ENCODE assay signal across 24 cellular contexts in genomic region chr20:38782275-38782674, GRCh38. TPM values are rescaled to one million over a fixed set of nuclear protein-coding genes. Genes with fewer than 3 reads are reported as not detected.
A peak's percentile ranks its signal among the peaks of the same experiment; 100 is the strongest.
DNase-seq lines count a peak whose midpoint lies in the region; ATAC-seq, FAIRE-seq and TF ChIP-seq lines count a peak whose summit lies in the region.
"Had no signal": no experiment of that assay in that cellular context is flagged by ENCODE, and none has a peak within 500 bp of the region (broad histone marks: within the 10 kb centered on the region; RNA-seq: fewer than 3 reads in every experiment).

No MANE protein-coding gene starts in this region.

- H2AFZ ChIP-seq in K562 (ENCODE audit: low read depth, low read length) (no peak overlapping the region), HepG2 (ENCODE audit: low read length) (no peak overlapping the region), osteoblast (ENCODE audit: low read length) (no peak overlapping the region)

- H3K4me1 Mint-ChIP-seq in stimulated activated effector memory CD8-positive, alpha-beta T cell treated with anti-CD3 and anti-CD28 coated beads, Interleukin-12 subunit alpha, Interleukin-12 subunit beta, amount 100 ng/mL, for 72 hours: no peaks in the 10 kb centered on the region
- H3K4me1 Mint-ChIP-seq: IgD-negative memory B cell had no signal

- TF ChIP-seq CTCF in HEK293 (tag by site-specific recombination; IDR thresholded peaks at IDR 0.05) (no peak), K562 (IDR thresholded peaks at IDR 0.05 in 2 of 3, conservative IDR thresholded peaks at IDR 0.05 in 1 of 3; ENCODE audit: insufficient read depth in 2 of 3, low read depth in 1 of 3, low read length in 3 of 3) (no peak), HepG2 (CRISPR knock-in tag; IDR thresholded peaks at IDR 0.05) (no peak), osteoblast (IDR thresholded peaks at IDR 0.05; ENCODE audit: extremely low read depth, low read depth, low read length) (no peak)

- no peaks in the 10 kb centered on the region for H3K79me2 ChIP-seq in K562 (ENCODE audit: control insufficient read depth, insufficient read depth, low read length)
- H3K79me2 ChIP-seq in HepG2 (ENCODE audit: insufficient read depth, low read length): no peaks in the 10 kb centered on the region
- no peaks in the 10 kb centered on the region for H3K79me2 ChIP-seq in osteoblast (ENCODE audit: insufficient read depth, low read length)

- in situ Hi-C loops in K562 (cut with MboI) (no loop called here), HepG2 (cut with HindIII; ENCODE audit: extremely low pct_ligation_motif_present, low pct_unique_long_range_greater_than_20kb) (no loop called here)

- H3K9ac ChIP-seq in K562 (ENCODE audit: insufficient read depth in 1 of 2, low read depth in 2 of 2, low read length in 2 of 2): no peak overlapping the region
- H3K9ac ChIP-seq in HepG2 (ENCODE audit: insufficient read depth, low read depth, low read length): no peak overlapping the region
- H3K9ac ChIP-seq: BLaER1 had no signal

- FAIRE-seq in K562 (lab: Jason Lieb, UNC) (no peak), HepG2 (lab: Jason Lieb, UNC) (no peak)
- FAIRE-seq: A204.1 had no signal

- DNase-seq in K562 (ENCODE audit: extremely low read depth in 1 of 4, low spot score in 3 of 4) (no peak), HepG2 (ENCODE audit: low spot score) (no peak), osteoblast (ENCODE audit: insufficient read length, low spot score, missing footprints) (peak; percentile 71), DMS153 (lab: John Stamatoyannopoulos, UW) (no peak)
- DNase-seq in stimulated activated effector memory CD8-positive, alpha-beta T cell treated with anti-CD3 and anti-CD28 coated beads, Interleukin-12 subunit alpha, Interleukin-12 subunit beta, amount 100 ng/mL, for 72 hours (ENCODE audit: low spot score in 2 of 2): no peak
- DNase-seq: CD4-positive, CD25-positive, alpha-beta regulatory T cell; GOT3; NCI-H1048; NCI-H1417; NCI-H1694; NCI-H2029 treated with DMSO at 0.1 percent for 48 hours; NCI-H2171; NCI-H226; NCI-H510A; NCI-H69; RPMI8226; SHP77 had no signal

- TF ChIP-seq RAD21 in K562 (CRISPR knock-in tag; conservative IDR thresholded peaks at IDR 0.05 in 1 of 2, IDR thresholded peaks at IDR 0.05 in 1 of 2): no peak
- no peak for TF ChIP-seq RAD21 in HepG2 (CRISPR knock-in tag; IDR thresholded peaks at IDR 0.05)

- H3K4me3 Mint-ChIP-seq in stimulated activated effector memory CD8-positive, alpha-beta T cell treated with anti-CD3 and anti-CD28 coated beads, Interleukin-12 subunit alpha, Interleukin-12 subunit beta, amount 100 ng/mL, for 72 hours: no peak overlapping the region
- H3K4me3 Mint-ChIP-seq: CD4-positive, CD25-positive, alpha-beta regulatory T cell; IgD-negative memory B cell had no signal

- H3K4me3 ChIP-seq in HEK293 (ENCODE audit: low read depth, low read length) (no peak overlapping the region), K562 (no peak overlapping the region), HepG2 (replicated peaks in 1 of 3; ENCODE audit: insufficient read depth in 1 of 3, low read depth in 2 of 3, low read length in 3 of 3) (no peak overlapping the region), osteoblast (ENCODE audit: insufficient read depth, low read length) (no peak overlapping the region)
- H3K4me3 ChIP-seq: BLaER1 had no signal

- BruUV-seq in K562 (replicated peaks; lab: Mats Ljungman, UMichigan) (no TSS peak), HepG2 (replicated peaks; lab: Mats Ljungman, UMichigan) (no TSS peak)

- ATAC-seq in K562 (no peak; the same call in 1 of the 3 replicates), HepG2 (peak; percentile 55), GM21737 (IDR thresholded peaks at IDR 0.05; ENCODE audit: unreplicated experiment) (no peak)
- no peak for ATAC-seq in stimulated activated effector memory CD8-positive, alpha-beta T cell treated with anti-CD3 and anti-CD28 coated beads, Interleukin-12 subunit alpha, Interleukin-12 subunit beta, amount 100 ng/mL, for 72 hours

- H4K20me1 ChIP-seq in K562 (replicated peaks; ENCODE audit: control insufficient read depth, insufficient read depth, low read length): no peaks in the 10 kb centered on the region
- no peaks in the 10 kb centered on the region for H4K20me1 ChIP-seq in HepG2 (ENCODE audit: insufficient read depth, low read length)
- no peaks in the 10 kb centered on the region for H4K20me1 ChIP-seq in osteoblast (ENCODE audit: insufficient read depth, low read length)
- H4K20me1 ChIP-seq: BLaER1 had no signal

- no peak overlapping the region for H3K27ac ChIP-seq in HEK293 (ENCODE audit: extremely low read depth, low read depth, low read length)
- H3K27ac ChIP-seq in K562 (ENCODE audit: extremely low read depth, low read depth, low read length): no peak overlapping the region; the same call in 2 of the 3 replicates
- no peak overlapping the region for H3K27ac ChIP-seq in HepG2 (ENCODE audit: extremely low read length, insufficient read depth, low read length)
- no peak overlapping the region for H3K27ac ChIP-seq in osteoblast (ENCODE audit: low read depth, low read length)
- H3K27ac ChIP-seq: BLaER1 had no signal

- H3K4me2 ChIP-seq in K562 (ENCODE audit: insufficient read depth, low read length) (no peak overlapping the region), HepG2 (ENCODE audit: low read depth, low read length) (no peak overlapping the region), osteoblast (ENCODE audit: insufficient read depth, low read length) (no peak overlapping the region)
- H3K4me2 ChIP-seq: BLaER1 had no signal

- H3K9me3 ChIP-seq in HEK293 (ENCODE audit: control insufficient read depth, insufficient read depth, low read depth, low read length) (no peaks in the 10 kb centered on the region), K562 (replicated peaks; ENCODE audit: control insufficient read depth, insufficient read depth, low read depth, low read length) (no peaks in the 10 kb centered on the region), HepG2 (ENCODE audit: low read length) (no peaks in the 10 kb centered on the region), osteoblast (ENCODE audit: low read depth, low read length) (no peaks in the 10 kb centered on the region)
- H3K9me3 ChIP-seq: BLaER1 had no signal

- H3K36me3 ChIP-seq in HEK293 (ENCODE audit: control insufficient read depth in 2 of 2, insufficient read depth in 1 of 2, low read length in 2 of 2): no peaks in the 10 kb centered on the region
- H3K36me3 ChIP-seq in K562 (ENCODE audit: control insufficient read depth, insufficient read depth, low read length): no peaks in the 10 kb centered on the region; the same call in 2 of the 3 replicates
- H3K36me3 ChIP-seq in HepG2 (replicated peaks in 1 of 2; ENCODE audit: control insufficient read depth in 1 of 2, insufficient read depth in 2 of 2, low read length in 2 of 2): no peaks in the 10 kb centered on the region
- no peaks in the 10 kb centered on the region for H3K36me3 ChIP-seq in osteoblast (ENCODE audit: insufficient read depth, low read length)
- H3K36me3 ChIP-seq: BLaER1 had no signal

- no peak overlapping the region for H3K27ac Mint-ChIP-seq in stimulated activated effector memory CD8-positive, alpha-beta T cell treated with anti-CD3 and anti-CD28 coated beads, Interleukin-12 subunit alpha, Interleukin-12 subunit beta, amount 100 ng/mL, for 72 hours

- TF ChIP-seq POLR2A in K562 (conservative IDR thresholded peaks at IDR 0.05): no peak
- no peak for TF ChIP-seq POLR2A in HepG2 (IDR thresholded peaks at IDR 0.05; ENCODE audit: insufficient read depth in 1 of 2, low read depth in 2 of 2, low read length in 2 of 2)

- peaks cover 10% of the 10 kb centered on the region for H3K36me3 Mint-ChIP-seq in stimulated activated effector memory CD8-positive, alpha-beta T cell treated with anti-CD3 and anti-CD28 coated beads, Interleukin-12 subunit alpha, Interleukin-12 subunit beta, amount 100 ng/mL, for 72 hours
- H3K36me3 Mint-ChIP-seq: CD4-positive, CD25-positive, alpha-beta regulatory T cell had no signal

- intact Hi-C loops in K562 (cut with micrococcal nuclease) (no loop called here), HepG2 (cut with micrococcal nuclease; ENCODE audit: unreplicated experiment) (no loop called here)

- POLR2A ChIA-PET in HEK293 (lab: Yijun Ruan, JAX) (no interaction called here), K562 (lab: Yijun Ruan, JAX) (interaction anchor here (0.6 kb wide), 1 partner anchor 62 kb away, joined by 4 read pairs; no protein-coding TSS in a partner anchor), HepG2 (lab: Yijun Ruan, JAX) (no interaction called here)

- no peak for TF ChIP-seq EP300 in K562 (IDR thresholded peaks at IDR 0.05; ENCODE audit: low read length)
- no peak for TF ChIP-seq EP300 in HepG2 (IDR thresholded peaks at IDR 0.05; ENCODE audit: low read depth in 2 of 2, low read length in 2 of 2)
- no peak for TF ChIP-seq EP300 in HepG2 (CRISPR knock-in tag; IDR thresholded peaks at IDR 0.05; ENCODE audit: borderline replicate concordance)

- H3K9me3 Mint-ChIP-seq in stimulated activated effector memory CD8-positive, alpha-beta T cell treated with anti-CD3 and anti-CD28 coated beads, Interleukin-12 subunit alpha, Interleukin-12 subunit beta, amount 100 ng/mL, for 72 hours: no peaks in the 10 kb centered on the region
- H3K9me3 Mint-ChIP-seq: CD4-positive, CD25-positive, alpha-beta regulatory T cell; IgD-negative memory B cell had no signal

- H3K27me3 ChIP-seq in K562 (ENCODE audit: control insufficient read depth in 2 of 2, insufficient read depth in 2 of 2, low read length in 2 of 2) (no peaks in the 10 kb centered on the region), HepG2 (ENCODE audit: control insufficient read depth in 1 of 2, insufficient read depth in 2 of 2, low read length in 2 of 2) (no peaks in the 10 kb centered on the region), osteoblast (ENCODE audit: insufficient read depth, low read length) (no peaks in the 10 kb centered on the region)
- H3K27me3 ChIP-seq: BLaER1 had no signal

- CTCF ChIA-PET in HEK293 (lab: Yijun Ruan, JAX): interaction anchor here (0.7 to 1.6 kb wide), 2 partner anchors 8 to 183 kb away, joined by 3 to 7 read pairs; no protein-coding TSS in a partner anchor
- CTCF ChIA-PET in K562 (lab: Yijun Ruan, JAX; ENCODE audit: low intra/inter-chr PET ratio): no interaction called here
- CTCF ChIA-PET in HepG2 (lab: Yijun Ruan, JAX; ENCODE audit: low intra/inter-chr PET ratio, low total read pairs): no interaction called here

- H3K4me1 ChIP-seq in HEK293 (ENCODE audit: control insufficient read depth, insufficient read depth, low read length): no peaks in the 10 kb centered on the region
- H3K4me1 ChIP-seq in K562 (replicated peaks in 1 of 2; ENCODE audit: control insufficient read depth in 2 of 2, insufficient read depth in 2 of 2, low read length in 2 of 2): no peaks in the 10 kb centered on the region; a peak in 2 of 5 replicates
- peaks cover 8% of the 10 kb centered on the region for H3K4me1 ChIP-seq in HepG2 (ENCODE audit: insufficient read depth, low read length)
- H3K4me1 ChIP-seq in osteoblast (ENCODE audit: insufficient read depth, low read length): no peaks in the 10 kb centered on the region
- H3K4me1 ChIP-seq: BLaER1 had no signal

- H3K9me1 ChIP-seq in K562 (ENCODE audit: control insufficient read depth, insufficient read depth, low read length): no peaks in the 10 kb centered on the region

- 43% methylated on average over 2 of the region's 3 CpGs for WGBS in K562 (ENCODE audit: insufficient coverage, low coverage, missing lambda C conversion rate)
- WGBS in HepG2 (ENCODE audit: low lambda C conversion rate): 43% methylated on average over 3 of the region's 3 CpGs

RNA-seq across cellular contexts. Expression of gene PPP1R16B, which starts 23.2 kb away (rescaled TPM):
- total RNA-seq in K562 (2011; cell fraction: chromatin; rRNA removed; ENCODE audit: low replicate concordance): 2.3 and 4.1 TPM in 2 replicates
- total RNA-seq in K562 (2011; cell fraction: nucleolus; rRNA removed): 2.7 and 3.0 TPM in 2 replicates
- total RNA-seq in K562 (2011; cell fraction: nucleoplasm; rRNA removed): 3.3 and 4.4 TPM in 2 replicates
- total RNA-seq in K562 (2014; rRNA removed): 7.5 and 10.4 TPM in 2 replicates
- 6.7 and 6.8 TPM in 2 replicates for total RNA-seq in K562 (2014; rRNA removed; fragmentation: Illumina TruSeq; extraction: Trizol)
- total RNA-seq in K562 (2015; rRNA removed; fragmentation: Illumina TruSeq; extraction: Trizol): 6.7 TPM in 2 replicates
- 9.4 and 11.5 TPM in 2 replicates for total RNA-seq in K562 (2021)
- polyA plus RNA-seq in K562 (2011; rRNA removed): 6.8 and 7.1 TPM in 2 replicates
- polyA plus RNA-seq in K562 (2011; cell fraction: cytosol; rRNA removed): 4.8 and 6.9 TPM in 2 replicates
- polyA plus RNA-seq in K562 (2011; cell fraction: nucleus; rRNA removed): 3.6 and 5.2 TPM in 2 replicates
- 6.1 and 20.4 TPM in 2 replicates for polyA plus RNA-seq in K562 (2012)
- polyA plus RNA-seq in K562 (2014; fragmentation: Illumina TruSeq; extraction: Trizol): 7.9 and 8.9 TPM in 2 replicates
- polyA plus RNA-seq in K562 (2014; fragmentation: Nextera tagmentation; extraction: Ambion mirVana): 1 to 10 TPM; 1.5 to 2.3 TPM
- 6.2 and 6.5 TPM in 2 replicates for polyA plus RNA-seq in K562 (2014; rRNA removed)
- 8.5 and 9.7 TPM in 2 replicates for polyA minus RNA-seq in K562 (2011; rRNA and poly(A)+ RNA removed)
- polyA minus RNA-seq in K562 (2011; cell fraction: cytosol; rRNA and poly(A)+ RNA removed): 4.7 and 6.5 TPM in 2 replicates
- polyA minus RNA-seq in K562 (2011; cell fraction: nucleus; rRNA and poly(A)+ RNA removed): 1.2 and 2.7 TPM in 2 replicates
- total RNA-seq in HepG2 (2016; rRNA removed; fragmentation: Illumina TruSeq; extraction: Trizol): 0.02 TPM in 1 of 2 replicates, not detected in the other
- total RNA-seq in HepG2 (2016; cell fraction: cytosol; rRNA removed; fragmentation: Illumina TruSeq; extraction: Trizol; ENCODE audit: low read depth): not detected in 2 replicates
- total RNA-seq in HepG2 (2016; cell fraction: insoluble cytoplasmic fraction; rRNA removed; fragmentation: Illumina TruSeq; extraction: Trizol): 0.04 TPM in 1 of 2 replicates, not detected in the other
- 0.03 TPM in 1 of 2 replicates, not detected in the other for total RNA-seq in HepG2 (2016; cell fraction: membrane; rRNA removed; fragmentation: Illumina TruSeq; extraction: Trizol)
- total RNA-seq in HepG2 (2016; cell fraction: nucleus; rRNA removed; fragmentation: Illumina TruSeq; extraction: Trizol): not detected in 2 replicates
- polyA plus RNA-seq in HepG2 (2011; rRNA removed): 0.09 and 0.11 TPM in 2 replicates
- polyA plus RNA-seq in HepG2 (2011; cell fraction: cytosol; rRNA removed): 0.05 and 0.08 TPM in 2 replicates
- 0.06 and 0.07 TPM in 2 replicates for polyA plus RNA-seq in HepG2 (2011; cell fraction: nucleus; rRNA removed)
- 0.05 and 0.11 TPM in 2 replicates for polyA plus RNA-seq in HepG2 (2012)
- not detected in 2 replicates for polyA plus RNA-seq in HepG2 (2016; cell fraction: cytosol; fragmentation: Illumina TruSeq; extraction: Trizol; ENCODE audit: low read depth)
- not detected in 2 replicates for polyA plus RNA-seq in HepG2 (2016; cell fraction: insoluble cytoplasmic fraction; fragmentation: Illumina TruSeq; extraction: Trizol; ENCODE audit: low read depth)
- not detected in 2 replicates for polyA plus RNA-seq in HepG2 (2016; cell fraction: membrane; fragmentation: Illumina TruSeq; extraction: Trizol; ENCODE audit: low read depth)
- polyA plus RNA-seq in HepG2 (2016; cell fraction: nucleus; fragmentation: Illumina TruSeq; extraction: Trizol; ENCODE audit: insufficient read depth, low read depth): not detected in 2 replicates
- 0.12 and 0.21 TPM in 2 replicates for polyA minus RNA-seq in HepG2 (2011; rRNA and poly(A)+ RNA removed; ENCODE audit: low replicate concordance)
- not detected in 2 replicates for polyA minus RNA-seq in HepG2 (2011; cell fraction: cytosol; rRNA and poly(A)+ RNA removed)
- 0.13 TPM in 1 of 2 replicates, not detected in the other for polyA minus RNA-seq in HepG2 (2011; cell fraction: nucleus; rRNA and poly(A)+ RNA removed)
- not detected in 2 replicates for total RNA-seq in osteoblast
- polyA plus RNA-seq: AG04450 had no signal

RNA-seq across cellular contexts. Expression of gene ACTR5, which starts 34.0 kb away (rescaled TPM):
- total RNA-seq in K562 (2011; cell fraction: chromatin; rRNA removed; ENCODE audit: low replicate concordance): 11.8 and 15.9 TPM in 2 replicates
- total RNA-seq in K562 (2011; cell fraction: nucleolus; rRNA removed): 12.8 and 14.1 TPM in 2 replicates
- 7.4 and 11.3 TPM in 2 replicates for total RNA-seq in K562 (2011; cell fraction: nucleoplasm; rRNA removed)
- total RNA-seq in K562 (2014; rRNA removed) (14.0 and 14.5 TPM in 2 replicates), K562 (2014; rRNA removed; fragmentation: Illumina TruSeq; extraction: Trizol) (9.5 and 10.0 TPM in 2 replicates), K562 (2015; rRNA removed; fragmentation: Illumina TruSeq; extraction: Trizol) (11.4 and 12.0 TPM in 2 replicates), K562 (2021) (13.5 and 14.8 TPM in 2 replicates), HepG2 (2016; rRNA removed; fragmentation: Illumina TruSeq; extraction: Trizol) (20.5 and 22.0 TPM in 2 replicates), osteoblast (5.8 and 6.2 TPM in 2 replicates)
- polyA plus RNA-seq in K562 (2011; rRNA removed) (18.3 and 18.8 TPM in 2 replicates), K562 (2014; fragmentation: Illumina TruSeq; extraction: Trizol) (10.2 and 12.9 TPM in 2 replicates), K562 (2014; fragmentation: Nextera tagmentation; extraction: Ambion mirVana) (1 to 10 TPM in 1 of 2 experiments, under 1 TPM in 1; 0.93 to 1.8 TPM), K562 (2014; rRNA removed) (17.7 and 17.9 TPM in 2 replicates), HepG2 (2011; rRNA removed) (19.5 and 21.2 TPM in 2 replicates)
- 10.7 and 12.8 TPM in 2 replicates for polyA plus RNA-seq in K562 (2011; cell fraction: cytosol; rRNA removed)
- polyA plus RNA-seq in K562 (2011; cell fraction: nucleus; rRNA removed): 54.9 and 59.6 TPM in 2 replicates
- 9.3 and 10.8 TPM in 2 replicates for polyA plus RNA-seq in K562 (2012)
- 10.3 and 11.8 TPM in 2 replicates for polyA minus RNA-seq in K562 (2011; rRNA and poly(A)+ RNA removed)
- 6.7 and 9.8 TPM in 2 replicates for polyA minus RNA-seq in K562 (2011; cell fraction: cytosol; rRNA and poly(A)+ RNA removed)
- 18.0 and 22.7 TPM in 2 replicates for polyA minus RNA-seq in K562 (2011; cell fraction: nucleus; rRNA and poly(A)+ RNA removed)
- 1.4 and 2.3 TPM in 2 replicates for total RNA-seq in HepG2 (2016; cell fraction: cytosol; rRNA removed; fragmentation: Illumina TruSeq; extraction: Trizol; ENCODE audit: low read depth)
- total RNA-seq in HepG2 (2016; cell fraction: insoluble cytoplasmic fraction; rRNA removed; fragmentation: Illumina TruSeq; extraction: Trizol): 20.8 and 23.2 TPM in 2 replicates
- 4.9 and 5.2 TPM in 2 replicates for total RNA-seq in HepG2 (2016; cell fraction: membrane; rRNA removed; fragmentation: Illumina TruSeq; extraction: Trizol)
- total RNA-seq in HepG2 (2016; cell fraction: nucleus; rRNA removed; fragmentation: Illumina TruSeq; extraction: Trizol): 19.7 and 20.2 TPM in 2 replicates
- 10.3 and 11.2 TPM in 2 replicates for polyA plus RNA-seq in HepG2 (2011; cell fraction: cytosol; rRNA removed)
- 59.7 and 75.5 TPM in 2 replicates for polyA plus RNA-seq in HepG2 (2011; cell fraction: nucleus; rRNA removed)
- 11.5 and 13.6 TPM in 2 replicates for polyA plus RNA-seq in HepG2 (2012)
- polyA plus RNA-seq in HepG2 (2016; cell fraction: cytosol; fragmentation: Illumina TruSeq; extraction: Trizol; ENCODE audit: low read depth): 0.74 and 1.3 TPM in 2 replicates
- polyA plus RNA-seq in HepG2 (2016; cell fraction: insoluble cytoplasmic fraction; fragmentation: Illumina TruSeq; extraction: Trizol; ENCODE audit: low read depth): 17.2 and 18.6 TPM in 2 replicates
- 2.2 and 2.4 TPM in 2 replicates for polyA plus RNA-seq in HepG2 (2016; cell fraction: membrane; fragmentation: Illumina TruSeq; extraction: Trizol; ENCODE audit: low read depth)
- 28.1 and 28.5 TPM in 2 replicates for polyA plus RNA-seq in HepG2 (2016; cell fraction: nucleus; fragmentation: Illumina TruSeq; extraction: Trizol; ENCODE audit: insufficient read depth, low read depth)
- polyA minus RNA-seq in HepG2 (2011; rRNA and poly(A)+ RNA removed; ENCODE audit: low replicate concordance): 14.3 and 18.0 TPM in 2 replicates
- 6.7 and 7.3 TPM in 2 replicates for polyA minus RNA-seq in HepG2 (2011; cell fraction: cytosol; rRNA and poly(A)+ RNA removed)
- 25.9 and 33.6 TPM in 2 replicates for polyA minus RNA-seq in HepG2 (2011; cell fraction: nucleus; rRNA and poly(A)+ RNA removed)

RNA-seq across cellular contexts. Expression of gene SLC32A1, which starts 58.0 kb away (rescaled TPM):
- total RNA-seq in K562 (2011; cell fraction: chromatin; rRNA removed; ENCODE audit: low replicate concordance): 0.16 TPM in 1 of 2 replicates, not detected in the other
- not detected in 2 replicates for total RNA-seq in K562 (2011; cell fraction: nucleolus; rRNA removed)
- 0.23 TPM in 1 of 2 replicates, not detected in the other for total RNA-seq in K562 (2011; cell fraction: nucleoplasm; rRNA removed)
- total RNA-seq in K562 (2014; rRNA removed) (not detected in 2 replicates), K562 (2014; rRNA removed; fragmentation: Illumina TruSeq; extraction: Trizol) (not detected in 2 replicates), K562 (2015; rRNA removed; fragmentation: Illumina TruSeq; extraction: Trizol) (not detected in 2 replicates), K562 (2021) (not detected in 2 replicates), HepG2 (2016; rRNA removed; fragmentation: Illumina TruSeq; extraction: Trizol) (not detected in 2 replicates), osteoblast (not detected in 2 replicates)
- polyA plus RNA-seq in K562 (2011; rRNA removed) (not detected in 2 replicates), K562 (2014; fragmentation: Illumina TruSeq; extraction: Trizol) (not detected in 2 replicates), K562 (2014; fragmentation: Nextera tagmentation; extraction: Ambion mirVana) (not detected), K562 (2014; rRNA removed) (not detected in 2 replicates), HepG2 (2011; rRNA removed) (not detected in 2 replicates)
- not detected in 2 replicates for polyA plus RNA-seq in K562 (2011; cell fraction: cytosol; rRNA removed)
- polyA plus RNA-seq in K562 (2011; cell fraction: nucleus; rRNA removed): not detected in 2 replicates
- polyA plus RNA-seq in K562 (2012): not detected in 2 replicates
- not detected in 2 replicates for polyA minus RNA-seq in K562 (2011; rRNA and poly(A)+ RNA removed)
- not detected in 2 replicates for polyA minus RNA-seq in K562 (2011; cell fraction: cytosol; rRNA and poly(A)+ RNA removed)
- polyA minus RNA-seq in K562 (2011; cell fraction: nucleus; rRNA and poly(A)+ RNA removed): not detected in 2 replicates
- total RNA-seq in HepG2 (2016; cell fraction: cytosol; rRNA removed; fragmentation: Illumina TruSeq; extraction: Trizol; ENCODE audit: low read depth): not detected in 2 replicates
- not detected in 2 replicates for total RNA-seq in HepG2 (2016; cell fraction: insoluble cytoplasmic fraction; rRNA removed; fragmentation: Illumina TruSeq; extraction: Trizol)
- total RNA-seq in HepG2 (2016; cell fraction: membrane; rRNA removed; fragmentation: Illumina TruSeq; extraction: Trizol): not detected in 2 replicates
- not detected in 2 replicates for total RNA-seq in HepG2 (2016; cell fraction: nucleus; rRNA removed; fragmentation: Illumina TruSeq; extraction: Trizol)
- polyA plus RNA-seq in HepG2 (2011; cell fraction: cytosol; rRNA removed): not detected in 2 replicates
- not detected in 2 replicates for polyA plus RNA-seq in HepG2 (2011; cell fraction: nucleus; rRNA removed)
- polyA plus RNA-seq in HepG2 (2012): not detected in 2 replicates
- polyA plus RNA-seq in HepG2 (2016; cell fraction: cytosol; fragmentation: Illumina TruSeq; extraction: Trizol; ENCODE audit: low read depth): not detected in 2 replicates
- polyA plus RNA-seq in HepG2 (2016; cell fraction: insoluble cytoplasmic fraction; fragmentation: Illumina TruSeq; extraction: Trizol; ENCODE audit: low read depth): not detected in 2 replicates
- not detected in 2 replicates for polyA plus RNA-seq in HepG2 (2016; cell fraction: membrane; fragmentation: Illumina TruSeq; extraction: Trizol; ENCODE audit: low read depth)
- not detected in 2 replicates for polyA plus RNA-seq in HepG2 (2016; cell fraction: nucleus; fragmentation: Illumina TruSeq; extraction: Trizol; ENCODE audit: insufficient read depth, low read depth)
- not detected in 2 replicates for polyA minus RNA-seq in HepG2 (2011; rRNA and poly(A)+ RNA removed; ENCODE audit: low replicate concordance)
- polyA minus RNA-seq in HepG2 (2011; cell fraction: cytosol; rRNA and poly(A)+ RNA removed): not detected in 2 replicates
- polyA minus RNA-seq in HepG2 (2011; cell fraction: nucleus; rRNA and poly(A)+ RNA removed): not detected in 2 replicates
- total RNA-seq: CD4-positive, CD25-positive, alpha-beta regulatory T cell; SK-MEL-5 had no signal
- polyA plus RNA-seq: AG04450; CD4-positive, CD25-positive, alpha-beta regulatory T cell; IgD-negative memory B cell had no signal
